Comparison of ENCODE assay signal across 23 cellular contexts in the genomic region with DNA sequence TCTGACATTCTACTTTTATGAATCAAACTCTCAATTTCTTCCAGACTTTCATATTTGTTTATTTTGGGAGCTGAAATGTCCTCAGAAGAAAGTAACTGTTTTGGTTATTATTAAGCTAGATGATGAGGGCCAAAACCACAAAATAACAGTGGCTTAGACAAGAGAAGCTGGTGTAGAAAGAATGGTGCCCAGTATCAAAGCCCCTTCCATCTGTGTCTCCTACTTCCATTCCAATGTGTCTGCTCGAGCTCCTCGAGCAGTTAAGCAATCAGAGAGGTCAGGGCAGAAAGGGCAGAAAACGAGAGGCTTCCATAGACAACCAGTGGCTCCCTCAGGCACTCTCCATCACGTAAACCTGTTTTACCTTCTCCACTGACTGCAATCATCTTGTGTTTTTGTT. TPM values are rescaled to one million over a fixed set of nuclear protein-coding genes. Genes with fewer than 3 reads are reported as not detected.
A peak's percentile ranks its signal among the peaks of the same experiment; 100 is the strongest.
DNase-seq lines count a peak whose midpoint lies in the region; ATAC-seq lines count a peak whose summit lies in the region.
"Had no signal": no experiment of that assay in that cellular context is flagged by ENCODE, and none has a peak within 500 bp of the region (broad histone marks: within the 10 kb centered on the region; RNA-seq: fewer than 3 reads in every experiment).

No MANE protein-coding gene starts in this region.

- DNase-seq in ELR (ENCODE audit: low read depth) (peak; percentile 9), adipocyte (ENCODE audit: low read depth) (peak; percentile 64), fibroblast of peridontal ligament (ENCODE audit: extremely low read depth) (peak; percentile 94), DMS 273 (lab: John Stamatoyannopoulos, UW; ENCODE audit: unreplicated experiment) (no peak), HuH-7 (ENCODE audit: low spot score) (no peak)
- DNase-seq: activated CD4-positive, CD25-positive, alpha-beta regulatory T cell; activated CD8-positive, alpha-beta T cell treated with anti-CD3 and anti-CD28 coated beads for 36 hours; activated gamma-delta T cell; activated T-cell treated with anti-CD3 and anti-CD28 coated beads for 4 hours; NCI-H187 treated with DMSO at 0.1 percent for 48 hours; NCI-H226; NCI-H748 treated with DMSO at 0.1 percent for 48 hours; retina; stimulated activated CD4-positive, alpha-beta T cell treated with anti-CD3 and anti-CD28 coated beads, Interleukin-12 subunit alpha, Interleukin-12 subunit beta, amount 100 ng/mL, for 4 hours; stimulated activated CD4-positive, alpha-beta T cell treated with anti-CD3 and anti-CD28 coated beads, Interleukin-4, amount 100 ng/mL, for 4 hours; stimulated activated naive CD8-positive, alpha-beta T cell treated with anti-CD3 and anti-CD28 coated beads, Interleukin-15, Interleukin-2, amounts not matched to agents 100 U/mL and 50 U/mL, for 24 hours; tibial artery had no signal

- H3K36me3 ChIP-seq in adipocyte (ENCODE audit: control insufficient read depth, insufficient read depth, low read length, severe bottlenecking) (no peaks in the 10 kb centered on the region), skeletal muscle satellite cell (ENCODE audit: insufficient read depth, low read length) (no peaks in the 10 kb centered on the region)
- H3K36me3 ChIP-seq: BLaER1, cardiac muscle cell, tibial artery had no signal

- peaks cover 11% of the 10 kb centered on the region for H3K9me3 ChIP-seq in adipocyte (ENCODE audit: control insufficient read depth, low read length)
- no peaks in the 10 kb centered on the region for H3K9me3 ChIP-seq in skeletal muscle satellite cell (replicated peaks; ENCODE audit: low read length)

- H3K4me1 ChIP-seq in adipocyte (ENCODE audit: control insufficient read depth, insufficient read depth, low read length) (peaks cover 8% of the 10 kb centered on the region), skeletal muscle satellite cell (ENCODE audit: control insufficient read depth, insufficient read depth, low read length) (peaks cover 25% of the 10 kb centered on the region)
- H3K4me1 ChIP-seq: BLaER1 had no signal

- ATAC-seq in GM18520 (IDR thresholded peaks at IDR 0.05; ENCODE audit: unreplicated experiment): no peak
- ATAC-seq: activated CD8-positive, alpha-beta T cell treated with anti-CD3 and anti-CD28 coated beads for 36 hours; HCT116; K562; stimulated activated naive CD8-positive, alpha-beta T cell treated with anti-CD3 and anti-CD28 coated beads, Interleukin-15, Interleukin-2, amounts not matched to agents 100 U/mL and 50 U/mL, for 24 hours had no signal

- no peaks in the 10 kb centered on the region for H3K27me3 ChIP-seq in adipocyte (replicated peaks; ENCODE audit: control insufficient read depth, insufficient read depth, low read length)
- no peaks in the 10 kb centered on the region for H3K27me3 ChIP-seq in skeletal muscle satellite cell (ENCODE audit: control insufficient read depth, insufficient read depth, low read length)
- H3K27me3 ChIP-seq: BLaER1, cardiac muscle cell, tibial artery had no signal

- no peak overlapping the region for H3K4me3 ChIP-seq in adipocyte (ENCODE audit: low read length)
- peak overlapping the region; percentile 8 for H3K4me3 ChIP-seq in skeletal muscle satellite cell (ENCODE audit: low read length)
- H3K4me3 ChIP-seq: BLaER1, cardiac muscle cell, K562, tibial artery had no signal

- H3K9ac ChIP-seq in adipocyte (ENCODE audit: low read length) (no peak overlapping the region), skeletal muscle satellite cell (ENCODE audit: low read depth, low read length) (no peak overlapping the region)
- H3K9ac ChIP-seq: BLaER1 had no signal

- H3K4me2 ChIP-seq in skeletal muscle satellite cell (ENCODE audit: low read length): peak overlapping the region; percentile 44
- H3K4me2 ChIP-seq: BLaER1 had no signal

RNA-seq across cellular contexts. Expression of a gene that starts 59.7 kb away (rescaled TPM):
- 7.2 and 9.1 TPM in 2 replicates for total RNA-seq in skeletal muscle satellite cell (2012; rRNA removed)

Comparison
In these comparisons a context has a peak if more than half of its experiments do, and no peak if none do; other contexts are left out.
1. DNase-seq: peak in ELR (single experiment), adipocyte (single experiment) and fibroblast of peridontal ligament (single experiment); none in DMS 273 (single experiment) and HuH-7 (single experiment).